Comparison of ENCODE assay signal across 26 cellular contexts in the genomic region with DNA sequence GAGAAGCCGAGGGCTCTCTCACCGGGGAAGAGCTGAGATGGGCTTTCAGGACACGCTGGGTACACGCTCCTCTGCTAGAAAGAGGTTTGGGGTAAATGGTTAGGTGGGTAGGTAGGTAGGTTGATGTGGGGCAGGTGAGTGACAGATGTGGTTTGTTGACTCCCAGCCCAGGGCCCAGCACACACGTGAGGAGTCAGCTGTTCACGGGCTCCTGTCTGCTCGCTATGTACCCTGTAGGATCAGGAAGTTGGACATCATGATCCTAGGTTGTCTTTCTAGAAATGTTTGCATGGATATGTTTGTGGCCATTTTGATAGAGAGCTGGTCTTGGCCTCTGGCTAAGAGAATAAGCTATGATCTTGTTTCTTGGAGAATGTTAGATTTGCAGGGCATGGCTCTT.
"Had no signal": no experiment of that assay in that cellular context is flagged by ENCODE, and none has a peak within 500 bp of the region (broad histone marks: within the 10 kb centered on the region; RNA-seq: fewer than 3 reads in every experiment).

No MANE protein-coding gene starts in this region.

- H3K36me3 ChIP-seq: pancreas, right lobe of liver, spleen, stomach, thyroid gland, upper lobe of left lung, uterus had no signal

- H3K9me3 ChIP-seq: gastroesophageal sphincter, pancreas, right lobe of liver, spleen, stomach, thyroid gland, upper lobe of left lung, uterus had no signal

- DNase-seq: cortex of kidney; dorsolateral prefrontal cortex; effector CD8-positive, alpha-beta T cell; glutamatergic neuron; islet precursor cell; mesenchymal stem cell; midbrain; occipital lobe; pancreas; retina; right lobe of liver; spleen; stimulated activated CD4-positive, alpha-beta T cell treated with anti-CD3 and anti-CD28 coated beads, Interleukin-15, amount 100 ng/mL, for 24 hours; stimulated activated CD4-positive, alpha-beta T cell treated with anti-CD3 and anti-CD28 coated beads, Interleukin-1b, Interleukin-23, amount 100 ng/mL, for 48 hours; stimulated activated CD4-positive, alpha-beta T cell treated with anti-CD3 and anti-CD28 coated beads, Interleukin-4, amount 100 ng/mL, for 24 hours; stimulated activated naive CD4-positive, alpha-beta T cell; stomach; thyroid gland; upper lobe of left lung; uterus had no signal

- H3K27me3 Mint-ChIP-seq: progenitor cell of endocrine pancreas had no signal

- H3K4me3 Mint-ChIP-seq: nephron had no signal

- H3K4me3 ChIP-seq: dorsolateral prefrontal cortex, gastroesophageal sphincter, lung, pancreas, right lobe of liver, spleen, stomach, thyroid gland, upper lobe of left lung, uterus had no signal

- ATAC-seq: esophagus mucosa, gastroesophageal sphincter, left lobe of liver, pancreas, right lobe of liver had no signal

- H3K27ac Mint-ChIP-seq: nephron, progenitor cell of endocrine pancreas had no signal

- H3K9me3 Mint-ChIP-seq: nephron had no signal

- H3K27ac ChIP-seq: dorsolateral prefrontal cortex, pancreas, right lobe of liver, spleen, thyroid gland, upper lobe of left lung, uterus had no signal

- H3K4me1 ChIP-seq: pancreas, right lobe of liver, spleen, thyroid gland, uterus had no signal

- H3K27me3 ChIP-seq: gastroesophageal sphincter, pancreas, right lobe of liver, stomach, thyroid gland, upper lobe of left lung, uterus had no signal
